Comparison of ENCODE assay signal across 1 cellular context in the genomic region with DNA sequence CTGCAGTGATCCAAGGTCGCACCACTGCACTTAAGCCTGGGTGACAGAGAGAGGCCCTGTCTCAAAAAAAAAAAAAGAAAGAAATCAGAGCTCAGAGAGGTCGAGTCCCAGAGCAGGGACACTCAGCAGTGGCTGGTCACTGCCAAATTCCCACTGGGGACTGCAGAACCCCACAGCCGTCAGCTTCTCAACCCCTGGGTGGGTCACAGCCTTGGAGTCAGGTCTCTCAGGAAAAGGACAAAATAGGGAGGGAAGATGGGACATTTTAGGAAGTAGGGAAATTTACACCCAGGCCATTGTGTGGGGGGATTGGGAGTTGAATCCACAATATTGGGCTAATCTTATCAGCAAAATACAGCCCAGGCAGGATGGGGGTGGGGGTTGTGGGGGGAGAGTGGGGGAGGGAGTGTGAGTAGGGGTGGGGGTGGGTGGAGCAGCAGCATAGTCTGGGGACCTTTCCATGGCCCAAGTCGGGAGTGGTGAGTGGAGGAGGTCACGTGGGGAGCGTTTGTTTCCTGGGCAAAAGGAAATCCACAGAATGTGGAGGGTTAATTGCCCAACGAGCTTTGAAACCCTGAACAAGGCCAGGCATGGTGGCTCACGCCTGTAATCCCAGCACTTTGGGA.
TF ChIP-seq lines count a peak whose summit lies in the region.

No MANE protein-coding gene starts in this region.

TF ChIP-seq in K562, 482 proteins besides CTCF, POLR2A, EP300 and RAD21 (continued from another document and continues in another):
- TF ChIP-seq, protein P1, sequence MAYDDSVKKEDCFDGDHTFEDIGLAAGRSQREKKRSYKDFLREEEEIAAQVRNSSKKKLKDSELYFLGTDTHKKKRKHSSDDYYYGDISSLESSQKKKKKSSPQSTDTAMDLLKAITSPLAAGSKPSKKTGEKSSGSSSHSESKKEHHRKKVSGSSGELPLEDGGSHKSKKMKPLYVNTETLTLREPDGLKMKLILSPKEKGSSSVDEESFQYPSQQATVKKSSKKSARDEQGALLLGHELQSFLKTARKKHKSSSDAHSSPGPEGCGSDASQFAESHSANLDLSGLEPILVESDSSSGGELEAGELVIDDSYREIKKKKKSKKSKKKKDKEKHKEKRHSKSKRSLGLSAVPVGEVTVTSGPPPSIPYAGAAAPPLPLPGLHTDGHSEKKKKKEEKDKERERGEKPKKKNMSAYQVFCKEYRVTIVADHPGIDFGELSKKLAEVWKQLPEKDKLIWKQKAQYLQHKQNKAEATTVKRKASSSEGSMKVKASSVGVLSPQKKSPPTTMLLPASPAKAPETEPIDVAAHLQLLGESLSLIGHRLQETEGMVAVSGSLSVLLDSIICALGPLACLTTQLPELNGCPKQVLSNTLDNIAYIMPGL (CRISPR knock-in tag; IDR thresholded peaks at IDR 0.05), result no peak
- TF ChIP-seq, protein P2, sequence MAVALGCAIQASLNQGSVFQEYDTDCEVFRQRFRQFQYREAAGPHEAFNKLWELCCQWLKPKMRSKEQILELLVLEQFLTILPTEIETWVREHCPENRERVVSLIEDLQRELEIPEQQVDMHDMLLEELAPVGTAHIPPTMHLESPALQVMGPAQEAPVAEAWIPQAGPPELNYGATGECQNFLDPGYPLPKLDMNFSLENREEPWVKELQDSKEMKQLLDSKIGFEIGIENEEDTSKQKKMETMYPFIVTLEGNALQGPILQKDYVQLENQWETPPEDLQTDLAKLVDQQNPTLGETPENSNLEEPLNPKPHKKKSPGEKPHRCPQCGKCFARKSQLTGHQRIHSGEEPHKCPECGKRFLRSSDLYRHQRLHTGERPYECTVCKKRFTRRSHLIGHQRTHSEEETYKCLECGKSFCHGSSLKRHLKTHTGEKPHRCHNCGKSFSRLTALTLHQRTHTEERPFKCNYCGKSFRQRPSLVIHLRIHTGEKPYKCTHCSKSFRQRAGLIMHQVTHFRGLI (CRISPR knock-in tag; IDR thresholded peaks at IDR 0.05), result no peak
- TF ChIP-seq FIP1L1 (IDR thresholded peaks at IDR 0.05; ENCODE audit: low read depth, low read length, poor library complexity, severe bottlenecking) (no peak), TBL1XR1 (IDR thresholded peaks at IDR 0.05; ENCODE audit: low read length in 2 of 2) (no peak), ARNT (IDR thresholded peaks at IDR 0.05) (no peak), HNRNPUL1 (IDR thresholded peaks at IDR 0.05; ENCODE audit: low read length) (no peak), SRSF9 (IDR thresholded peaks at IDR 0.05; ENCODE audit: borderline replicate concordance, low read depth, low read length) (no peak), SMAD1 (IDR thresholded peaks at IDR 0.05; ENCODE audit: low read depth, low read length, partially characterized antibody) (no peak), DDX20 (tag; IDR thresholded peaks at IDR 0.05; ENCODE audit: low read depth) (no peak), SNIP1 (IDR thresholded peaks at IDR 0.05; ENCODE audit: low read depth) (no peak), HDAC2 (IDR thresholded peaks at IDR 0.05) (peak; percentile 81), ADNP (tag; IDR thresholded peaks at IDR 0.05) (peak; percentile 63; the same call in 1 of the 2 replicates), KLF16 (IDR thresholded peaks at IDR 0.05) (peak; percentile 41; the same call in 1 of the 2 replicates), ZNF354B (CRISPR knock-in tag; IDR thresholded peaks at IDR 0.05) (no peak), JUNB (CRISPR knock-in tag; conservative IDR thresholded peaks at IDR 0.05) (no peak), SRF (CRISPR knock-in tag; IDR thresholded peaks at IDR 0.05) (no peak), ZNF785 (CRISPR knock-in tag; IDR thresholded peaks at IDR 0.05) (no peak)
- TF ChIP-seq, protein P3, sequence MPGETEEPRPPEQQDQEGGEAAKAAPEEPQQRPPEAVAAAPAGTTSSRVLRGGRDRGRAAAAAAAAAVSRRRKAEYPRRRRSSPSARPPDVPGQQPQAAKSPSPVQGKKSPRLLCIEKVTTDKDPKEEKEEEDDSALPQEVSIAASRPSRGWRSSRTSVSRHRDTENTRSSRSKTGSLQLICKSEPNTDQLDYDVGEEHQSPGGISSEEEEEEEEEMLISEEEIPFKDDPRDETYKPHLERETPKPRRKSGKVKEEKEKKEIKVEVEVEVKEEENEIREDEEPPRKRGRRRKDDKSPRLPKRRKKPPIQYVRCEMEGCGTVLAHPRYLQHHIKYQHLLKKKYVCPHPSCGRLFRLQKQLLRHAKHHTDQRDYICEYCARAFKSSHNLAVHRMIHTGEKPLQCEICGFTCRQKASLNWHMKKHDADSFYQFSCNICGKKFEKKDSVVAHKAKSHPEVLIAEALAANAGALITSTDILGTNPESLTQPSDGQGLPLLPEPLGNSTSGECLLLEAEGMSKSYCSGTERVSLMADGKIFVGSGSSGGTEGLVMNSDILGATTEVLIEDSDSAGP (CRISPR knock-in tag; IDR thresholded peaks at IDR 0.05), result no peak
- TF ChIP-seq, protein P4, sequence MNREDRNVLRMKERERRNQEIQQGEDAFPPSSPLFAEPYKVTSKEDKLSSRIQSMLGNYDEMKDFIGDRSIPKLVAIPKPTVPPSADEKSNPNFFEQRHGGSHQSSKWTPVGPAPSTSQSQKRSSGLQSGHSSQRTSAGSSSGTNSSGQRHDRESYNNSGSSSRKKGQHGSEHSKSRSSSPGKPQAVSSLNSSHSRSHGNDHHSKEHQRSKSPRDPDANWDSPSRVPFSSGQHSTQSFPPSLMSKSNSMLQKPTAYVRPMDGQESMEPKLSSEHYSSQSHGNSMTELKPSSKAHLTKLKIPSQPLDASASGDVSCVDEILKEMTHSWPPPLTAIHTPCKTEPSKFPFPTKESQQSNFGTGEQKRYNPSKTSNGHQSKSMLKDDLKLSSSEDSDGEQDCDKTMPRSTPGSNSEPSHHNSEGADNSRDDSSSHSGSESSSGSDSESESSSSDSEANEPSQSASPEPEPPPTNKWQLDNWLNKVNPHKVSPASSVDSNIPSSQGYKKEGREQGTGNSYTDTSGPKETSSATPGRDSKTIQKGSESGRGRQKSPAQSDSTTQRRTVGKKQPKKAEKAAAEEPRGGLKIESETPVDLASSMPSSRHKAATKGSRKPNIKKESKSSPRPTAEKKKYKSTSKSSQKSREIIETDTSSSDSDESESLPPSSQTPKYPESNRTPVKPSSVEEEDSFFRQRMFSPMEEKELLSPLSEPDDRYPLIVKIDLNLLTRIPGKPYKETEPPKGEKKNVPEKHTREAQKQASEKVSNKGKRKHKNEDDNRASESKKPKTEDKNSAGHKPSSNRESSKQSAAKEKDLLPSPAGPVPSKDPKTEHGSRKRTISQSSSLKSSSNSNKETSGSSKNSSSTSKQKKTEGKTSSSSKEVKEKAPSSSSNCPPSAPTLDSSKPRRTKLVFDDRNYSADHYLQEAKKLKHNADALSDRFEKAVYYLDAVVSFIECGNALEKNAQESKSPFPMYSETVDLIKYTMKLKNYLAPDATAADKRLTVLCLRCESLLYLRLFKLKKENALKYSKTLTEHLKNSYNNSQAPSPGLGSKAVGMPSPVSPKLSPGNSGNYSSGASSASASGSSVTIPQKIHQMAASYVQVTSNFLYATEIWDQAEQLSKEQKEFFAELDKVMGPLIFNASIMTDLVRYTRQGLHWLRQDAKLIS (CRISPR knock-in tag; IDR thresholded peaks at IDR 0.05), result no peak
- TF ChIP-seq, protein P5, sequence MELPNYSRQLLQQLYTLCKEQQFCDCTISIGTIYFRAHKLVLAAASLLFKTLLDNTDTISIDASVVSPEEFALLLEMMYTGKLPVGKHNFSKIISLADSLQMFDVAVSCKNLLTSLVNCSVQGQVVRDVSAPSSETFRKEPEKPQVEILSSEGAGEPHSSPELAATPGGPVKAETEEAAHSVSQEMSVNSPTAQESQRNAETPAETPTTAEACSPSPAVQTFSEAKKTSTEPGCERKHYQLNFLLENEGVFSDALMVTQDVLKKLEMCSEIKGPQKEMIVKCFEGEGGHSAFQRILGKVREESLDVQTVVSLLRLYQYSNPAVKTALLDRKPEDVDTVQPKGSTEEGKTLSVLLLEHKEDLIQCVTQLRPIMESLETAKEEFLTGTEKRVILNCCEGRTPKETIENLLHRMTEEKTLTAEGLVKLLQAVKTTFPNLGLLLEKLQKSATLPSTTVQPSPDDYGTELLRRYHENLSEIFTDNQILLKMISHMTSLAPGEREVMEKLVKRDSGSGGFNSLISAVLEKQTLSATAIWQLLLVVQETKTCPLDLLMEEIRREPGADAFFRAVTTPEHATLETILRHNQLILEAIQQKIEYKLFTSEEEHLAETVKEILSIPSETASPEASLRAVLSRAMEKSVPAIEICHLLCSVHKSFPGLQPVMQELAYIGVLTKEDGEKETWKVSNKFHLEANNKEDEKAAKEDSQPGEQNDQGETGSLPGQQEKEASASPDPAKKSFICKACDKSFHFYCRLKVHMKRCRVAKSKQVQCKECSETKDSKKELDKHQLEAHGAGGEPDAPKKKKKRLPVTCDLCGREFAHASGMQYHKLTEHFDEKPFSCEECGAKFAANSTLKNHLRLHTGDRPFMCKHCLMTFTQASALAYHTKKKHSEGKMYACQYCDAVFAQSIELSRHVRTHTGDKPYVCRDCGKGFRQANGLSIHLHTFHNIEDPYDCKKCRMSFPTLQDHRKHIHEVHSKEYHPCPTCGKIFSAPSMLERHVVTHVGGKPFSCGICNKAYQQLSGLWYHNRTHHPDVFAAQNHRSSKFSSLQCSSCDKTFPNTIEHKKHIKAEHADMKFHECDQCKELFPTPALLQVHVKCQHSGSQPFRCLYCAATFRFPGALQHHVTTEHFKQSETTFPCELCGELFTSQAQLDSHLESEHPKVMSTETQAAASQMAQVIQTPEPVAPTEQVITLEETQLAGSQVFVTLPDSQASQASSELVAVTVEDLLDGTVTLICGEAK (IDR thresholded peaks at IDR 0.05), result no peak
- TF ChIP-seq, protein P5 (CRISPR knock-in tag; IDR thresholded peaks at IDR 0.05), result no peak
- TF ChIP-seq, protein P6, sequence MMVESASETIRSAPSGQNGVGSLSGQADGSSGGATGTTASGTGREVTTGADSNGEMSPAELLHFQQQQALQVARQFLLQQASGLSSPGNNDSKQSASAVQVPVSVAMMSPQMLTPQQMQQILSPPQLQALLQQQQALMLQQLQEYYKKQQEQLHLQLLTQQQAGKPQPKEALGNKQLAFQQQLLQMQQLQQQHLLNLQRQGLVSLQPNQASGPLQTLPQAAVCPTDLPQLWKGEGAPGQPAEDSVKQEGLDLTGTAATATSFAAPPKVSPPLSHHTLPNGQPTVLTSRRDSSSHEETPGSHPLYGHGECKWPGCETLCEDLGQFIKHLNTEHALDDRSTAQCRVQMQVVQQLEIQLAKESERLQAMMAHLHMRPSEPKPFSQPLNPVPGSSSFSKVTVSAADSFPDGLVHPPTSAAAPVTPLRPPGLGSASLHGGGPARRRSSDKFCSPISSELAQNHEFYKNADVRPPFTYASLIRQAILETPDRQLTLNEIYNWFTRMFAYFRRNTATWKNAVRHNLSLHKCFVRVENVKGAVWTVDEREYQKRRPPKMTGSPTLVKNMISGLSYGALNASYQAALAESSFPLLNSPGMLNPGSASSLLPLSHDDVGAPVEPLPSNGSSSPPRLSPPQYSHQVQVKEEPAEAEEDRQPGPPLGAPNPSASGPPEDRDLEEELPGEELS (CRISPR knock-in tag; IDR thresholded peaks at IDR 0.05; ENCODE audit: borderline replicate concordance), result no peak
- TF ChIP-seq, protein P7, sequence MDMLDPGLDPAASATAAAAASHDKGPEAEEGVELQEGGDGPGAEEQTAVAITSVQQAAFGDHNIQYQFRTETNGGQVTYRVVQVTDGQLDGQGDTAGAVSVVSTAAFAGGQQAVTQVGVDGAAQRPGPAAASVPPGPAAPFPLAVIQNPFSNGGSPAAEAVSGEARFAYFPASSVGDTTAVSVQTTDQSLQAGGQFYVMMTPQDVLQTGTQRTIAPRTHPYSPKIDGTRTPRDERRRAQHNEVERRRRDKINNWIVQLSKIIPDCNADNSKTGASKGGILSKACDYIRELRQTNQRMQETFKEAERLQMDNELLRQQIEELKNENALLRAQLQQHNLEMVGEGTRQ (CRISPR knock-in tag; IDR thresholded peaks at IDR 0.05), result peak; percentile 87
- TF ChIP-seq, protein P8, sequence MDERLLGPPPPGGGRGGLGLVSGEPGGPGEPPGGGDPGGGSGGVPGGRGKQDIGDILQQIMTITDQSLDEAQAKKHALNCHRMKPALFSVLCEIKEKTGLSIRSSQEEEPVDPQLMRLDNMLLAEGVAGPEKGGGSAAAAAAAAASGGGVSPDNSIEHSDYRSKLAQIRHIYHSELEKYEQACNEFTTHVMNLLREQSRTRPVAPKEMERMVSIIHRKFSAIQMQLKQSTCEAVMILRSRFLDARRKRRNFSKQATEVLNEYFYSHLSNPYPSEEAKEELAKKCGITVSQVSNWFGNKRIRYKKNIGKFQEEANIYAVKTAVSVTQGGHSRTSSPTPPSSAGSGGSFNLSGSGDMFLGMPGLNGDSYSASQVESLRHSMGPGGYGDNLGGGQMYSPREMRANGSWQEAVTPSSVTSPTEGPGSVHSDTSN (CRISPR knock-in tag; IDR thresholded peaks at IDR 0.05; ENCODE audit: low read depth), result no peak
- TF ChIP-seq, protein P8 (tag; conservative IDR thresholded peaks at IDR 0.05; ENCODE audit: low read depth), result no peak
- TF ChIP-seq, protein P9, sequence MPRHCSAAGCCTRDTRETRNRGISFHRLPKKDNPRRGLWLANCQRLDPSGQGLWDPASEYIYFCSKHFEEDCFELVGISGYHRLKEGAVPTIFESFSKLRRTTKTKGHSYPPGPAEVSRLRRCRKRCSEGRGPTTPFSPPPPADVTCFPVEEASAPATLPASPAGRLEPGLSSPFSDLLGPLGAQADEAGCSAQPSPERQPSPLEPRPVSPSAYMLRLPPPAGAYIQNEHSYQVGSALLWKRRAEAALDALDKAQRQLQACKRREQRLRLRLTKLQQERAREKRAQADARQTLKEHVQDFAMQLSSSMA (CRISPR knock-in tag; IDR thresholded peaks at IDR 0.05), result no peak
